Comparison of ENCODE assay signal across 9 cellular contexts in the genomic region with DNA sequence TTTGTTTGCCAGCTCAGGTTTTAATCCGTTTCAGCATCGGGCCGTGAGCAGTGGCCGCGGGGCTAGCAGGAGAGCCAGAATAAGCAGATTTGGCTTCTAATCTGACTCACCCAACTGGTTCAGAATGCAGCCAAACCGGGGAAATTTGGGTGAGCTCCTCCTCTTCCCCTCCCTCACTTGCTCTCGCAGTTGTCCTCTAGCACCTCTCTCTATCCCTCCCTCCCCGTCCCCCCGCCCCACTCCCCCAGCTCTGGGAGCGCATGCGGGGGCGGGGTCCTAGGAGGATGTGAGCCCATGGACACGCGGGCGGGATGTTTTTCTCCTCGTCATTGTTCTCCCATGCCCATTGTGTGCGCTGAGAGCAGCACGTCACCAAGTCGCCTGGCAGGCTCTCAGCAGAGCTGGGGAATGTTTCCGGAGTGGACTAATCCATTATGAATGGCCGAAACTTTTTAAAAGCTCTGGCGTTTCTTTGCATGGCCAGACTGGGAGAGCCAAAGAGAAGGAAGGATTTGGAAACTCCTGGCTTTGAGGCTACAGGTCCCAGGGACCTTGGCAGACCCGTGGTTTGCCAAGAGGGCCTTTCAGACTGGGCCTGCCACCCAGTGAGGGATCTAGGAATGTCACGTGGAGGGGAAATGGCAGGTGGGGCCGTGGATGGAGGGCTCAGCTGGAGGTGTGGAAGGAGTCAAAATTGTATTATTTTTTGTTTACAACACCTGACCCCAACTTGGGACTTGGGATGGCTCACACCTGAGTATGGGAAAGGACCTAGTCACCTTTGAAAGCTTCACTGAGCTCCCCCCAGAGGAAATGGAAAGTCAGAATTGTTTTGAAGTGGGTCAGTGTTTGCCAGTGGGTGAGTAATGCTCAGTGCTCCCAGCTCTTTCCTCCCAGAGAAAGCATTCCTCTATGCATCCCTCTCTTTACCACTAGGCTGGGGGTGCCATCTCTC. TPM values are rescaled to one million over a fixed set of nuclear protein-coding genes. Genes with fewer than 3 reads are reported as not detected.
DNase-seq lines count a peak whose midpoint lies in the region; ATAC-seq, FAIRE-seq and TF ChIP-seq lines count a peak whose summit lies in the region.
"Had no signal": no experiment of that assay in that cellular context is flagged by ENCODE, and none has a peak within 500 bp of the region (broad histone marks: within the 10 kb centered on the region; RNA-seq: fewer than 3 reads in every experiment).

No MANE protein-coding gene starts in this region.

- peak overlapping the region; percentile 69 for H3K27ac Mint-ChIP-seq in activated T-helper 1 cell treated with anti-CD3 and anti-CD28 coated beads, Interleukin-12 subunit alpha, Interleukin-12 subunit beta, Interleukin-2, Interleukin-4 antibody, amounts not matched to agents 30 ng/mL and 10 ng/mL and 1 ng/mL, durations not matched to agents 14 hours and 24 hours and 36 hours

- H3K4me3 ChIP-seq in neuron (ENCODE audit: low read length), result peak overlapping the region; percentile 41

- H3K27me3 Mint-ChIP-seq in activated T-helper 1 cell treated with anti-CD3 and anti-CD28 coated beads, Interleukin-12 subunit alpha, Interleukin-12 subunit beta, Interleukin-2, Interleukin-4 antibody, amounts not matched to agents 30 ng/mL and 10 ng/mL and 1 ng/mL, durations not matched to agents 14 hours and 24 hours and 36 hours (ENCODE audit: insufficient read depth), result peaks cover 10% of the 10 kb centered on the region

- no peaks in the 10 kb centered on the region for H3K27me3 ChIP-seq in neuron (ENCODE audit: insufficient read depth, low read length)

- peaks cover 13% of the 10 kb centered on the region for H3K4me1 Mint-ChIP-seq in activated T-helper 1 cell treated with anti-CD3 and anti-CD28 coated beads, Interleukin-12 subunit alpha, Interleukin-12 subunit beta, Interleukin-2, Interleukin-4 antibody, amounts not matched to agents 30 ng/mL and 10 ng/mL and 1 ng/mL, durations not matched to agents 14 hours and 24 hours and 36 hours (ENCODE audit: low read depth)

- no peaks in the 10 kb centered on the region for H3K9me3 ChIP-seq in neuron (ENCODE audit: low read length)

- peak overlapping the region; percentile 28 for H3K4me3 Mint-ChIP-seq in activated T-helper 1 cell treated with anti-CD3 and anti-CD28 coated beads, Interleukin-12 subunit alpha, Interleukin-12 subunit beta, Interleukin-2, Interleukin-4 antibody, amounts not matched to agents 30 ng/mL and 10 ng/mL and 1 ng/mL, durations not matched to agents 14 hours and 24 hours and 36 hours

- no peaks in the 10 kb centered on the region for H3K9me3 Mint-ChIP-seq in activated T-helper 1 cell treated with anti-CD3 and anti-CD28 coated beads, Interleukin-12 subunit alpha, Interleukin-12 subunit beta, Interleukin-2, Interleukin-4 antibody, amounts not matched to agents 30 ng/mL and 10 ng/mL and 1 ng/mL, durations not matched to agents 14 hours and 24 hours and 36 hours

- peak overlapping the region; percentile 59 for H2AFZ ChIP-seq in neuron (ENCODE audit: low read depth, low read length)

- peaks cover 9% of the 10 kb centered on the region for H3K4me1 ChIP-seq in neuron (ENCODE audit: insufficient read depth, low read length)

- FAIRE-seq in D721Med (lab: Jason Lieb, UNC), result no peak
- FAIRE-seq: TTC549 had no signal

- DNase-seq in EL (peak; percentile 92), NCI-H1417 (lab: John Stamatoyannopoulos, UW) (peak; percentile 68 to 89 (median 75)), glomerular endothelial cell (ENCODE audit: extremely low read depth, low read depth, low spot score) (peak; percentile 87), D721Med (ENCODE audit: insufficient read length, low spot score) (no peak)
- peak; percentile 14 for DNase-seq in activated T-helper 1 cell treated with anti-CD3 and anti-CD28 coated beads, Interleukin-12 subunit alpha, Interleukin-12 subunit beta, Interleukin-2, Interleukin-4 antibody, amounts not matched to agents 30 ng/mL and 10 ng/mL and 1 ng/mL, durations not matched to agents 14 hours and 24 hours and 36 hours (ENCODE audit: low spot score)

- no peaks in the 10 kb centered on the region for H3K36me3 ChIP-seq in neuron (ENCODE audit: insufficient read depth, low read length)

- intact Hi-C loops in activated T-helper 1 cell treated with anti-CD3 and anti-CD28 coated beads, Interleukin-12 subunit alpha, Interleukin-12 subunit beta, Interleukin-2, Interleukin-4 antibody, amounts not matched to agents 30 ng/mL and 10 ng/mL and 1 ng/mL, durations not matched to agents 14 hours and 24 hours and 36 hours (cut with micrococcal nuclease), result no loop called here

- no peak for TF ChIP-seq CTCF in D721Med (IDR thresholded peaks at IDR 0.05; ENCODE audit: insufficient read depth, missing control alignments)

- H3K36me3 Mint-ChIP-seq in activated T-helper 1 cell treated with anti-CD3 and anti-CD28 coated beads, Interleukin-12 subunit alpha, Interleukin-12 subunit beta, Interleukin-2, Interleukin-4 antibody, amounts not matched to agents 30 ng/mL and 10 ng/mL and 1 ng/mL, durations not matched to agents 14 hours and 24 hours and 36 hours (ENCODE audit: low read depth), result no peaks in the 10 kb centered on the region

- ATAC-seq in HG02610 (IDR thresholded peaks at IDR 0.05; ENCODE audit: unreplicated experiment) (no peak), GM18519 (IDR thresholded peaks at IDR 0.05; ENCODE audit: low FRiP score, unreplicated experiment) (no peak)

RNA-seq across cellular contexts. Expression of a gene that starts 39.2 kb away (rescaled TPM):
- total RNA-seq in activated T-helper 1 cell treated with anti-CD3 and anti-CD28 coated beads, Interleukin-12 subunit alpha, Interleukin-12 subunit beta, Interleukin-2, Interleukin-4 antibody, amounts not matched to agents 30 ng/mL and 10 ng/mL and 1 ng/mL, durations not matched to agents 14 hours and 24 hours and 36 hours, result 0.21 and 0.47 TPM in 2 replicates
- 0.18 and 9.7 TPM in 2 replicates for total RNA-seq in glomerular endothelial cell
